Comparison of ENCODE assay signal across 32 cellular contexts in genomic region chr3:97485206-97485605, GRCh38.
"Had no signal": no experiment of that assay in that cellular context is flagged by ENCODE, and none has a peak within 500 bp of the region (broad histone marks: within the 10 kb centered on the region; RNA-seq: fewer than 3 reads in every experiment).

No MANE protein-coding gene starts in this region.

- H3K36me3 ChIP-seq: brain microvascular endothelial cell, esophagus muscularis mucosa, gastrocnemius medialis, heart left ventricle had no signal

- H3K4me3 Mint-ChIP-seq: activated CD4-positive, alpha-beta memory T cell treated with anti-CD3 and anti-CD28 coated beads, Interleukin-2, amount 10 ng/mL, durations not matched to agents 7 days and 5 days; activated CD4-positive, alpha-beta T cell treated with anti-CD3 and anti-CD28 coated beads, Interleukin-2, amount 10 ng/mL, durations not matched to agents 7 days and 5 days; activated naive CD8-positive, alpha-beta T cell; activated T-cell treated with anti-CD3 and anti-CD28 coated beads, Interleukin-2, amount 50 U/mL, for 24 hours; activated T-helper 17 cell treated with anti-CD3 and anti-CD28 coated beads, Interleukin-2, amount 50 U/mL, for 72 hours; central memory CD8-positive, alpha-beta T cell; dendritic cell treated with granulocyte-macrophage colony-stimulating factor and Interleukin-4, amounts not matched to agents 40 ng/mL and 50 ng/mL, for 4 days; endodermal cell; T-helper 17 cell; T-helper 2 cell treated with Interferon-gamma antibody and Interleukin-4, amounts not matched to agents 5 μg/mL and 100 μg/mL, for 36 hours; WTC11 had no signal

- H3K4me3 ChIP-seq: coronary artery, dorsolateral prefrontal cortex, esophagus muscularis mucosa, gastrocnemius medialis, heart left ventricle had no signal

- H3K4me1 ChIP-seq: esophagus muscularis mucosa, foreskin keratinocyte, gastrocnemius medialis, heart left ventricle had no signal

- H3K27ac ChIP-seq: brain microvascular endothelial cell, coronary artery, dorsolateral prefrontal cortex, esophagus muscularis mucosa, foreskin keratinocyte, gastrocnemius medialis, heart left ventricle had no signal

- H3K4me1 Mint-ChIP-seq: activated CD4-positive, alpha-beta memory T cell treated with anti-CD3 and anti-CD28 coated beads, Interleukin-2, amount 10 ng/mL, durations not matched to agents 7 days and 5 days; activated CD4-positive, alpha-beta T cell treated with anti-CD3 and anti-CD28 coated beads, Interleukin-2, amount 10 ng/mL, durations not matched to agents 7 days and 5 days; activated T-helper 17 cell treated with anti-CD3 and anti-CD28 coated beads, Interleukin-2, amount 50 U/mL, for 72 hours; central memory CD8-positive, alpha-beta T cell; endodermal cell; T-helper 17 cell had no signal

- H3K27me3 Mint-ChIP-seq: activated CD4-positive, alpha-beta memory T cell treated with anti-CD3 and anti-CD28 coated beads, Interleukin-2, amount 10 ng/mL, durations not matched to agents 7 days and 5 days; activated naive CD8-positive, alpha-beta T cell; activated T-cell treated with anti-CD3 and anti-CD28 coated beads, Interleukin-2, amount 50 U/mL, for 24 hours; activated T-helper 17 cell treated with anti-CD3 and anti-CD28 coated beads, Interleukin-2, amount 50 U/mL, for 72 hours; central memory CD8-positive, alpha-beta T cell; dendritic cell treated with granulocyte-macrophage colony-stimulating factor and Interleukin-4, amounts not matched to agents 40 ng/mL and 50 ng/mL, for 4 days; T-helper 17 cell had no signal

- H3K9me3 Mint-ChIP-seq: activated CD4-positive, alpha-beta T cell treated with anti-CD3 and anti-CD28 coated beads, Interleukin-2, amount 10 ng/mL, durations not matched to agents 7 days and 5 days; activated T-cell treated with anti-CD3 and anti-CD28 coated beads, Interleukin-2, amount 50 U/mL, for 24 hours; activated T-helper 17 cell treated with anti-CD3 and anti-CD28 coated beads, Interleukin-2, amount 50 U/mL, for 72 hours; central memory CD8-positive, alpha-beta T cell; T-helper 2 cell treated with Interferon-gamma antibody and Interleukin-4, amounts not matched to agents 5 μg/mL and 100 μg/mL, for 36 hours had no signal

- ATAC-seq: activated T-helper 17 cell treated with anti-CD3 and anti-CD28 coated beads, Interleukin-2, amount 50 U/mL, for 72 hours; foreskin keratinocyte; gastrocnemius medialis; heart left ventricle; T-helper 17 cell; WTC11 had no signal

- H3K36me3 Mint-ChIP-seq: activated naive CD8-positive, alpha-beta T cell had no signal

- H3K9me3 ChIP-seq: esophagus muscularis mucosa, gastrocnemius medialis had no signal

- H3K27me3 ChIP-seq: brain microvascular endothelial cell, dorsolateral prefrontal cortex, esophagus muscularis mucosa, foreskin keratinocyte, gastrocnemius medialis, heart left ventricle had no signal

- DNase-seq: activated CD4-positive, alpha-beta memory T cell treated with anti-CD3 and anti-CD28 coated beads, Interleukin-2, amount 10 ng/mL, durations not matched to agents 7 days and 5 days; activated CD4-positive, alpha-beta T cell treated with anti-CD3 and anti-CD28 coated beads for 1 hour; activated CD4-positive, alpha-beta T cell treated with anti-CD3 and anti-CD28 coated beads for 4 hours; activated CD4-positive, alpha-beta T cell treated with anti-CD3 and anti-CD28 coated beads, Interleukin-2, amount 10 ng/mL, durations not matched to agents 7 days and 5 days; activated CD4-positive, alpha-beta T cell treated with anti-CD3 and anti-CD28 coated beads, Interleukin-2, amount 50 U/mL, for 4 hours; activated CD8-positive, alpha-beta memory T cell treated with anti-CD3 and anti-CD28 coated beads, Interleukin-2, amount 50 U/mL, for 48 hours; activated effector memory CD4-positive, alpha-beta T cell treated with Interleukin-2 at 50 U/mL for 16 hours; activated gamma-delta T cell treated with Interleukin-2 at 50 U/mL for 16 hours; activated naive CD4-positive, alpha-beta T cell treated with anti-CD3 and anti-CD28 coated beads, Interleukin-2, amount 50 U/mL, for 16 hours; activated naive CD4-positive, alpha-beta T cell treated with Interleukin-2 at 50 U/mL for 16 hours; activated T-cell treated with anti-CD3 and anti-CD28 coated beads for 4 hours; activated T-cell treated with anti-CD3 and anti-CD28 coated beads, Interleukin-2, amount 50 U/mL, for 24 hours; amniotic stem cell; anterior cingulate cortex; brain microvascular endothelial cell; dorsolateral prefrontal cortex; effector memory CD4-positive, alpha-beta T cell; endodermal cell; foreskin keratinocyte; gastrocnemius medialis; glutamatergic neuron; heart left ventricle; T-helper 17 cell; T1000 had no signal

- H3K27ac Mint-ChIP-seq: activated CD4-positive, alpha-beta memory T cell treated with anti-CD3 and anti-CD28 coated beads, Interleukin-2, amount 10 ng/mL, durations not matched to agents 7 days and 5 days; activated CD4-positive, alpha-beta T cell treated with anti-CD3 and anti-CD28 coated beads, Interleukin-2, amount 10 ng/mL, durations not matched to agents 7 days and 5 days; activated naive CD8-positive, alpha-beta T cell; activated T-cell treated with anti-CD3 and anti-CD28 coated beads, Interleukin-2, amount 50 U/mL, for 24 hours; activated T-helper 17 cell treated with anti-CD3 and anti-CD28 coated beads, Interleukin-2, amount 50 U/mL, for 72 hours; dendritic cell treated with granulocyte-macrophage colony-stimulating factor and Interleukin-4, amounts not matched to agents 40 ng/mL and 50 ng/mL, for 4 days; endodermal cell; T-helper 17 cell; T-helper 2 cell treated with Interferon-gamma antibody and Interleukin-4, amounts not matched to agents 5 μg/mL and 100 μg/mL, for 36 hours; WTC11 had no signal
